17 cellular contexts compared by ENCODE assay signal in the genomic region with DNA sequence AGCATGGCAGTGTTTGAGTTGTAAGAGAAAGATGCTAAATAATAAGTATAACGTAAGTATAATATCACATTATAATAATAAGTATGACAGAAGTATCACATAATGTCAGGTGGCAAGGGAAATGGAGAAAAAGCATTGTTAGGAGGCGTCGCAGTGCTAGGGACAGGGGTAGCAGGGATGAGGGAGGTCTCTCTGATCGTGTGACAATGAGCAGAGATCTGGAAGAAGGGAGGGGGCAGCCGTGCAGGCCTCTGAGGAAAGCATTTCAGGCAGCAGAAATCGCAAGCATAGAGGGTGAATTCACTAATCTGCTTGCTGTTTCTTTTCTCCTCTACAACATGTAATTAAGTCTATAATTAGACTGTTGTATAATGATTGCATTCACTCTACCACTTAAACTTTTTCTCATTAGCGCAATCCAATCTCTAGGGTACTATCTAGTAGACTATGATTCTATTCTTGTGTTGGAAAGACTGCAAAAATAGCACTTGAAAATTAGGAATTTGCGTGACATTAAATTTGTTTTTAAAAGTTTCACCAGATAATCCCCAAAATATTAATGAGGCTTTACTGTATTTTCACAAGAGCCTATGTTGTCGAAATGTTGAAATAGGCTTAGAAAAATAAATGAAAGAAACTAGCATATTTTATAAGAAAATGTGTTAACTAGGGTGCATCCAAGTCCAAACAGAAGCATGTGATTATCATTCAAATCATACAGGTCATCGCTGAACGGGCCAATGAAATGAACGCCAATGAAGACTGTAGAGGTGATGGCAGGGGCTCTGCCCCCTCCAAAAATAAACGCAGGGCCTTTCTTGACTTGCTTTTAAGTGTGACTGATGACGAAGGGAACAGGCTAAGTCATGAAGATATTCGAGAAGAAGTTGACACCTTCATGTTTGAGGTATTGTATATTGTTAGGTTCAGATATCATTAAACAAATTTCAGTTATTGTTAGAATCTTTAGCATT. TPM values are rescaled to one million over a fixed set of nuclear protein-coding genes. Genes with fewer than 3 reads are reported as not detected.
A peak's percentile ranks its signal among the peaks of the same experiment; 100 is the strongest.
DNase-seq lines count a peak whose midpoint lies in the region; ATAC-seq and TF ChIP-seq lines count a peak whose summit lies in the region.
"Had no signal": no experiment of that assay in that cellular context is flagged by ENCODE, and none has a peak within 500 bp of the region (broad histone marks: within the 10 kb centered on the region; RNA-seq: fewer than 3 reads in every experiment).

No MANE protein-coding gene starts in this region.

- ATAC-seq in Right ventricle myocardium superior (ENCODE audit: poor library complexity) (peak; percentile 64), GM21528 (IDR thresholded peaks at IDR 0.05; ENCODE audit: low FRiP score, unreplicated experiment) (no peak)
- no peak for ATAC-seq in activated CD8-positive, alpha-beta T cell treated with anti-CD3 and anti-CD28 coated beads, Interleukin-2, amount 10 ng/mL, durations not matched to agents 7 days and 5 days

- H3K27ac Mint-ChIP-seq in neural crest cell (ENCODE audit: unreplicated experiment): peak overlapping the region; percentile 51
- H3K27ac Mint-ChIP-seq in activated CD8-positive, alpha-beta T cell treated with anti-CD3 and anti-CD28 coated beads, Interleukin-2, amount 10 ng/mL, durations not matched to agents 7 days and 5 days: no peak overlapping the region

- TF ChIP-seq CTCF in neural crest cell (conservative IDR thresholded peaks at IDR 0.05): no peak

- DNase-seq in D341Med (ENCODE audit: low spot score) (peak; percentile 53), NCI-H1105 (lab: John Stamatoyannopoulos, UW) (peak; percentile 54), Right ventricle myocardium superior (no peak), neural crest cell (ENCODE audit: low read depth, low spot score) (no peak), NCI-H82 treated with DMSO at 0.1 percent for 48 hours (lab: John Stamatoyannopoulos, UW; ENCODE audit: unreplicated experiment) (no peak)
- DNase-seq in activated CD8-positive, alpha-beta T cell treated with anti-CD3 and anti-CD28 coated beads, Interleukin-2, amount 10 ng/mL, durations not matched to agents 7 days and 5 days: no peak
- DNase-seq: ACHN; CD4-positive, alpha-beta T cell; DMS79 treated with DMSO at 0.1 percent for 48 hours; NCI-H2081; SIG-M5 had no signal

- POLR2A ChIA-PET in activated CD8-positive, alpha-beta T cell treated with anti-CD3 and anti-CD28 coated beads, Interleukin-2, amount 10 ng/mL, durations not matched to agents 7 days and 5 days (lab: Charles Lee): interaction anchor here (1.3 kb wide), 1 partner anchor 10 kb away, joined by 6 read pairs; no protein-coding TSS in a partner anchor

- intact Hi-C loops in Right ventricle myocardium superior (cut with DNase I): no loop called here

- H3K4me3 Mint-ChIP-seq in neural crest cell: no peak overlapping the region
- no peak overlapping the region for H3K4me3 Mint-ChIP-seq in activated CD8-positive, alpha-beta T cell treated with anti-CD3 and anti-CD28 coated beads, Interleukin-2, amount 10 ng/mL, durations not matched to agents 7 days and 5 days
- H3K4me3 Mint-ChIP-seq: CD4-positive, alpha-beta T cell had no signal

- no peaks in the 10 kb centered on the region for H3K9me3 Mint-ChIP-seq in neural crest cell
- H3K9me3 Mint-ChIP-seq in activated CD8-positive, alpha-beta T cell treated with anti-CD3 and anti-CD28 coated beads, Interleukin-2, amount 10 ng/mL, durations not matched to agents 7 days and 5 days (ENCODE audit: insufficient read depth): no peaks in the 10 kb centered on the region
- H3K9me3 Mint-ChIP-seq: CD4-positive, alpha-beta T cell; IgD-negative memory B cell had no signal

- H3K36me3 Mint-ChIP-seq in neural crest cell (ENCODE audit: low read depth): peaks cover 14% of the 10 kb centered on the region
- H3K36me3 Mint-ChIP-seq in activated CD8-positive, alpha-beta T cell treated with anti-CD3 and anti-CD28 coated beads, Interleukin-2, amount 10 ng/mL, durations not matched to agents 7 days and 5 days (ENCODE audit: low read depth): peaks cover 23% of the 10 kb centered on the region

- CTCF ChIA-PET in activated CD8-positive, alpha-beta T cell treated with anti-CD3 and anti-CD28 coated beads, Interleukin-2, amount 10 ng/mL, durations not matched to agents 7 days and 5 days (lab: Charles Lee): interaction anchor here (1.3 to 1.9 kb wide), 2 partner anchors 9 to 63 kb away, joined by 5 to 7 read pairs; a partner anchor contains a TSS

- peaks cover 4% of the 10 kb centered on the region for H3K4me1 Mint-ChIP-seq in neural crest cell
- peaks cover 7% of the 10 kb centered on the region for H3K4me1 Mint-ChIP-seq in activated CD8-positive, alpha-beta T cell treated with anti-CD3 and anti-CD28 coated beads, Interleukin-2, amount 10 ng/mL, durations not matched to agents 7 days and 5 days (ENCODE audit: low read depth)

- H3K27me3 Mint-ChIP-seq in neural crest cell (ENCODE audit: low read depth): no peaks in the 10 kb centered on the region
- H3K27me3 Mint-ChIP-seq in activated CD8-positive, alpha-beta T cell treated with anti-CD3 and anti-CD28 coated beads, Interleukin-2, amount 10 ng/mL, durations not matched to agents 7 days and 5 days (ENCODE audit: low read depth): no peaks in the 10 kb centered on the region
- H3K27me3 Mint-ChIP-seq: CD4-positive, alpha-beta T cell; IgD-negative memory B cell had no signal

RNA-seq across cellular contexts. Expression of a gene that starts 9.4 kb away (rescaled TPM):
- total RNA-seq in Right ventricle myocardium superior: 25.3 TPM
- total RNA-seq in neural crest cell: 6.4 and 7.1 TPM in 2 replicates
- total RNA-seq in activated CD8-positive, alpha-beta T cell treated with anti-CD3 and anti-CD28 coated beads, Interleukin-2, amount 10 ng/mL, durations not matched to agents 7 days and 5 days: 10 to 100 TPM; 16.1 to 18.1 TPM

RNA-seq across cellular contexts. Expression of a gene that starts 26.6 kb away (rescaled TPM):
- total RNA-seq in Right ventricle myocardium superior (1.2 TPM), neural crest cell (0.36 and 0.49 TPM in 2 replicates)
- total RNA-seq in activated CD8-positive, alpha-beta T cell treated with anti-CD3 and anti-CD28 coated beads, Interleukin-2, amount 10 ng/mL, durations not matched to agents 7 days and 5 days: under 1 TPM; 0.26 to 0.81 TPM
- total RNA-seq: G401, HT1080, LHCN-M2, OCI-LY7 had no signal

Comparison
In these comparisons a context has a peak if more than half of its experiments do, and no peak if none do; other contexts are left out.
1. DNase-seq: peak in D341Med (single experiment) and NCI-H1105 (single experiment); none in Right ventricle myocardium superior (single experiment), neural crest cell (single experiment), NCI-H82 treated with DMSO at 0.1 percent for 48 hours (single experiment) and activated CD8-positive, alpha-beta T cell treated with anti-CD3 and anti-CD28 coated beads, Interleukin-2, amount 10 ng/mL, durations not matched to agents 7 days and 5 days (single experiment).